Comparison of ENCODE assay signal across 20 cellular contexts in genomic region chr12:7282844-7283243, GRCh38.
DNase-seq lines count a peak whose midpoint lies in the region; ATAC-seq and TF ChIP-seq lines count a peak whose summit lies in the region.
"Had no signal": no experiment of that assay in that cellular context is flagged by ENCODE, and none has a peak within 500 bp of the region (broad histone marks: within the 10 kb centered on the region; RNA-seq: fewer than 3 reads in every experiment).

No MANE protein-coding gene starts in this region.

- no peaks in the 10 kb centered on the region for H3K4me1 Mint-ChIP-seq in stimulated activated memory B cell treated with anti-CD40 and anti-IgM and Interleukin-4, amounts not matched to agents 10 μg/mL and 1 μg/mL and 100 μg/mL, for 72 hours
- H3K4me1 Mint-ChIP-seq: naive thymus-derived CD4-positive, alpha-beta T cell had no signal

- no peak overlapping the region for H3K4me3 Mint-ChIP-seq in stimulated activated memory B cell treated with anti-CD40 and anti-IgM and Interleukin-4, amounts not matched to agents 10 μg/mL and 1 μg/mL and 100 μg/mL, for 72 hours
- H3K4me3 Mint-ChIP-seq: naive thymus-derived CD4-positive, alpha-beta T cell had no signal

- DNase-seq in MM.1S (peak; percentile 22), NCI-H82 (lab: John Stamatoyannopoulos, UW) (no peak), NCI-H1105 (lab: John Stamatoyannopoulos, UW) (no peak)
- DNase-seq: caudate nucleus; dorsolateral prefrontal cortex; foreskin keratinocyte; H7; naive thymus-derived CD4-positive, alpha-beta T cell; NCI-H146; NCI-H226; Peyer's patch; right cardiac atrium; T-helper 2 cell; WERI-Rb-1 had no signal

- no peaks in the 10 kb centered on the region for H3K36me3 ChIP-seq in MM.1S (replicated peaks; ENCODE audit: insufficient read depth, low read length)
- H3K36me3 ChIP-seq: Peyer's patch, thoracic aorta, WERI-Rb-1 had no signal

- no peaks in the 10 kb centered on the region for H3K9me3 ChIP-seq in MM.1S (replicated peaks; ENCODE audit: insufficient read depth, low read length)
- H3K9me3 ChIP-seq: Peyer's patch had no signal

- no peaks in the 10 kb centered on the region for H3K79me2 ChIP-seq in MM.1S (ENCODE audit: low read length)
- H3K79me2 ChIP-seq: hepatocyte had no signal

- H4K20me1 ChIP-seq in MM.1S (ENCODE audit: insufficient read depth, low read length): no peaks in the 10 kb centered on the region

- no peaks in the 10 kb centered on the region for H3F3A ChIP-seq in MM.1S (ENCODE audit: insufficient read depth, low read length)

- no peaks in the 10 kb centered on the region for H3K4me1 ChIP-seq in MM.1S (ENCODE audit: low read length)
- H3K4me1 ChIP-seq: foreskin keratinocyte, Peyer's patch had no signal

- no peak overlapping the region for H3K27ac ChIP-seq in MM.1S (ENCODE audit: low read length)
- H3K27ac ChIP-seq: dorsolateral prefrontal cortex, foreskin keratinocyte, hepatocyte, Peyer's patch, thoracic aorta, WERI-Rb-1 had no signal

- peak; percentile 72 for ATAC-seq in GM19372 (IDR thresholded peaks at IDR 0.05; ENCODE audit: low read depth, unreplicated experiment)
- peak; percentile 90 for ATAC-seq in HG02870 (IDR thresholded peaks at IDR 0.05; ENCODE audit: unreplicated experiment)
- no peak for ATAC-seq in GM18909 (IDR thresholded peaks at IDR 0.05; ENCODE audit: poor library complexity, unreplicated experiment)
- no peak for ATAC-seq in stimulated activated memory B cell treated with anti-CD40 and anti-IgM and Interleukin-4, amounts not matched to agents 10 μg/mL and 1 μg/mL and 100 μg/mL, for 72 hours
- ATAC-seq: foreskin keratinocyte; naive thymus-derived CD4-positive, alpha-beta T cell; right cardiac atrium had no signal

- H3K36me3 Mint-ChIP-seq in stimulated activated memory B cell treated with anti-CD40 and anti-IgM and Interleukin-4, amounts not matched to agents 10 μg/mL and 1 μg/mL and 100 μg/mL, for 72 hours: no peaks in the 10 kb centered on the region

- H3K9me2 ChIP-seq in MM.1S (replicated peaks; ENCODE audit: insufficient read depth, low read length): no peaks in the 10 kb centered on the region

- H3K27ac Mint-ChIP-seq in stimulated activated memory B cell treated with anti-CD40 and anti-IgM and Interleukin-4, amounts not matched to agents 10 μg/mL and 1 μg/mL and 100 μg/mL, for 72 hours: no peak overlapping the region
- H3K27ac Mint-ChIP-seq: naive thymus-derived CD4-positive, alpha-beta T cell had no signal

- no peaks in the 10 kb centered on the region for H3K27me3 ChIP-seq in MM.1S (replicated peaks; ENCODE audit: insufficient read depth, low read length)
- H3K27me3 ChIP-seq: hepatocyte, Peyer's patch had no signal

- no peak overlapping the region for H2AFZ ChIP-seq in MM.1S (ENCODE audit: low read length)
- H2AFZ ChIP-seq: hepatocyte had no signal

- no peak for TF ChIP-seq CTCF in MM.1S (IDR thresholded peaks at IDR 0.05; ENCODE audit: low read length)

- H3K4me3 ChIP-seq in MM.1S (ENCODE audit: low read length): no peak overlapping the region
- H3K4me3 ChIP-seq: dorsolateral prefrontal cortex, hepatocyte, Peyer's patch, thoracic aorta had no signal

- no peak overlapping the region for H3K9ac ChIP-seq in MM.1S (ENCODE audit: low read length)

- H3K4me2 ChIP-seq in MM.1S (ENCODE audit: low read depth, low read length): no peak overlapping the region
- H3K4me2 ChIP-seq: hepatocyte had no signal

- H3K9me3 Mint-ChIP-seq in stimulated activated memory B cell treated with anti-CD40 and anti-IgM and Interleukin-4, amounts not matched to agents 10 μg/mL and 1 μg/mL and 100 μg/mL, for 72 hours: peaks cover 22% of the 10 kb centered on the region

- H3K27me3 Mint-ChIP-seq in stimulated activated memory B cell treated with anti-CD40 and anti-IgM and Interleukin-4, amounts not matched to agents 10 μg/mL and 1 μg/mL and 100 μg/mL, for 72 hours: peaks cover 37% of the 10 kb centered on the region

Comparison
In these comparisons a context has a peak if more than half of its experiments do, and no peak if none do; other contexts are left out.
1. ATAC-seq: peak in GM19372 (single experiment) and HG02870 (single experiment); none in GM18909 (single experiment) and stimulated activated memory B cell treated with anti-CD40 and anti-IgM and Interleukin-4, amounts not matched to agents 10 μg/mL and 1 μg/mL and 100 μg/mL, for 72 hours (single experiment).